ENCODE assay signal across 8 cellular contexts in genomic region chr17:82297804-82298537, GRCh38. TPM values are rescaled to one million over a fixed set of nuclear protein-coding genes. Genes with fewer than 3 reads are reported as not detected.
DNase-seq lines count a peak whose midpoint lies in the region; ATAC-seq and TF ChIP-seq lines count a peak whose summit lies in the region.

No MANE protein-coding gene starts in this region.

- H3K4me3 Mint-ChIP-seq in mesothelial cell of epicardium = peak overlapping the region; percentile 49

- no peak for TF ChIP-seq CTCF in GM10266 (IDR thresholded peaks at IDR 0.05; ENCODE audit: control insufficient read depth, insufficient read depth, low read depth, missing control alignments)
- no peak for TF ChIP-seq CTCF in mesothelial cell of epicardium (IDR thresholded peaks at IDR 0.05; ENCODE audit: unreplicated experiment)

- peak overlapping the region; percentile 91 for H3K27ac Mint-ChIP-seq in mesothelial cell of epicardium

- ATAC-seq in HG02678 (IDR thresholded peaks at IDR 0.05; ENCODE audit: unreplicated experiment) = peak; percentile 59
- no peak for ATAC-seq in GM21526 (IDR thresholded peaks at IDR 0.05; ENCODE audit: low FRiP score, unreplicated experiment)

- DNase-seq in GM10266 (ENCODE audit: extremely low spot score) (peak; percentile 91), NCI-H510A treated with DMSO at 0.1 percent for 48 hours (lab: John Stamatoyannopoulos, UW) (peak; percentile 70), mesothelial cell of epicardium (ENCODE audit: low spot score in 2 of 2, unreplicated experiment in 2 of 2) (peak in 1 of 2 experiments; percentile 62)
- peak; percentile 84 to 94 for DNase-seq in activated CD8-positive, alpha-beta memory T cell treated with anti-CD3 and anti-CD28 coated beads for 1 hour (ENCODE audit: extremely low read depth in 1 of 2, low read depth in 1 of 2)
- peak; percentile 94 for DNase-seq in effector CD4-positive, alpha-beta T cell
- DNase-seq in stimulated activated CD8-positive, alpha-beta memory T cell treated with anti-CD3 and anti-CD28 coated beads, Interleukin-2, amount 100 ng/mL, for 48 hours (ENCODE audit: low read depth in 2 of 2) = peak; percentile 78 to 86

- H3K36me3 Mint-ChIP-seq in mesothelial cell of epicardium = no peaks in the 10 kb centered on the region

- H3K9me3 Mint-ChIP-seq in mesothelial cell of epicardium = no peaks in the 10 kb centered on the region

- peaks cover 46% of the 10 kb centered on the region for H3K4me1 Mint-ChIP-seq in mesothelial cell of epicardium

- H3K27me3 Mint-ChIP-seq in mesothelial cell of epicardium (ENCODE audit: low read depth) = peaks cover 24% of the 10 kb centered on the region

RNA-seq across cellular contexts. Expression of gene CD7, which starts 19.4 kb away (rescaled TPM):
- total RNA-seq in mesothelial cell of epicardium = 0.83 to 1.4 TPM (median 1.2 TPM) in 3 replicates

RNA-seq across cellular contexts. Expression of gene CSNK1D, which starts 24.5 kb away (rescaled TPM):
- 202 to 212 TPM (median 204 TPM) in 3 replicates for total RNA-seq in mesothelial cell of epicardium

RNA-seq across cellular contexts. Expression of gene SECTM1, which starts 35.6 kb away (rescaled TPM):
- total RNA-seq in mesothelial cell of epicardium = 5.8 to 7.0 TPM (median 7.0 TPM) in 3 replicates
